8 cellular contexts compared by ENCODE assay signal in the genomic region with DNA sequence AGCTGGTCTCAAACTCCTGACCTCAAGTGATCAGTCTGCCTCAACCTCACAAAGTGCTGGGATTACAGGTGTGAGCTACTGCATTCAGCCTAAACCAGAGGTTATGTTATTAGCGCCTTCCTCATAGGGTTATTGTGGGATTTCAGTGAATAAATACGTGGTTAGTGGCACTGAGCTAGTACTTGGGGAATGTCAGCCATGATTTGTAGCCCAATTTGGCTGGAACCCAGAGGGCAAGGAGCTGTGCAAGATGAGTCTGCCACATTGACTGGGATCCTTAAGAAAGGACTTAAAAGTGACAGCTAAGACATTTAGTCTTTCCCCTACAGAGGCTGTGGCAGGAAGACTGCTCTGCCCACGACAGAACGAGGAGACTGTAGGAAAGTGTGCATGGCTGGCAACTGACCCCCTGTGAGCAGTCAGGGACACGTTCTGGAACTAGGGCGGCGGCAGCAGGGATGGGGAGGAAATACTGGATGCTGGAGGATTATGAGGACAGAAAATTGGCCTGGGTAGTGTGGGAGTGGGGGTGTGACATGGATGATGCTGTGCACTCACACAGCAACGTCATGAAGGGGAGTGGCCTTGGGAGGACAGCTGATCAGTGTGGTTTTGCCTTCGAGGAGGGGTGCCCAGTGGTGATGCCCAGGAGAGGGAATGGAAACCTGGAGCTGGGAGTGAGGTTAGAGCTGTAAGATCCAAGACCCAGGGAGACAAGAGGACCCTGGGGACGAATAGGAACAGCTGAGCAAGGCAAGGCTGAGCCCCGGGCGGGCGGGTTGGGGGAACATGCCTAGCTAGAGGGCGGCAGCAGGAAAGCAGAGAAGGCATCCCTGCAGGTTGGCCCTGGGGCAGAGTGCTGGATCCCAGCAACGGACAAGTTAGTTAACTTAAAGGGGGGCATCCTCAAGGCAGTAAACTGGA. TPM values are rescaled to one million over a fixed set of nuclear protein-coding genes. Genes with fewer than 3 reads are reported as not detected.
A peak's percentile ranks its signal among the peaks of the same experiment; 100 is the strongest.
DNase-seq lines count a peak whose midpoint lies in the region; ATAC-seq, FAIRE-seq and TF ChIP-seq lines count a peak whose summit lies in the region.

No MANE protein-coding gene starts in this region.

- H3K27me3 ChIP-seq in bronchial epithelial cell (ENCODE audit: control insufficient read depth, insufficient read depth, low read length): no peaks in the 10 kb centered on the region
- H3K27me3 ChIP-seq in iPS-20b (ENCODE audit: insufficient read depth, low read length): no peaks in the 10 kb centered on the region

- POLR2A ChIA-PET in GM10248 (lab: Yijun Ruan, JAX): interaction anchor here (1.1 to 2.1 kb wide), 2 partner anchors 13 to 20 kb away, joined by 5 read pairs; a partner anchor contains a TSS

- H3K9ac ChIP-seq in iPS-20b (ENCODE audit: low read depth, low read length): no peak overlapping the region

- FAIRE-seq in bronchial epithelial cell (lab: Jason Lieb, UNC): no peak

- CTCF ChIA-PET in GM10248 (lab: Yijun Ruan, JAX): interaction anchor here (0.8 to 2.2 kb wide), 11 partner anchors 13 to 139 kb away, joined by 3 to 19 read pairs (median 4); a partner anchor contains a TSS

- H3K9me3 ChIP-seq in iPS-20b (ENCODE audit: insufficient read depth, low read depth, low read length): peaks cover 14% of the 10 kb centered on the region

- peak; percentile 77 for DNase-seq in GM10248 (ENCODE audit: extremely low spot score)
- DNase-seq in NCI-H187 (lab: John Stamatoyannopoulos, UW): peak; percentile 30 to 59
- DNase-seq in T1000 (lab: John Stamatoyannopoulos, UW): peak; percentile 77
- DNase-seq in bronchial epithelial cell (ENCODE audit: low read depth): peak; percentile 64
- DNase-seq in skeletal muscle cell (ENCODE audit: low read depth): no peak
- no peak for DNase-seq in GF-D8 (lab: John Stamatoyannopoulos, UW)

- H3K4me1 ChIP-seq in iPS-20b (ENCODE audit: insufficient read depth, low read length): no peaks in the 10 kb centered on the region

- no peak for ATAC-seq in HG03280 (IDR thresholded peaks at IDR 0.05; ENCODE audit: unreplicated experiment)

- TF ChIP-seq CTCF in GM10248 (IDR thresholded peaks at IDR 0.05; ENCODE audit: control extremely low read depth, extremely low read depth, low read depth, missing control alignments) (no peak), bronchial epithelial cell (IDR thresholded peaks at IDR 0.05; ENCODE audit: insufficient read depth, low read length, severe bottlenecking) (no peak)

- no peak overlapping the region for H3K27ac ChIP-seq in iPS-20b (ENCODE audit: low read length)

- H3K36me3 ChIP-seq in bronchial epithelial cell (ENCODE audit: control insufficient read depth, insufficient read depth, low read length) (no peaks in the 10 kb centered on the region), iPS-20b (ENCODE audit: insufficient read depth, low read depth, low read length) (no peaks in the 10 kb centered on the region)

- H3K4me3 ChIP-seq in bronchial epithelial cell (ENCODE audit: low read depth, low read length) (no peak overlapping the region), iPS-20b (ENCODE audit: low read length) (peak overlapping the region; percentile 85; the same call in 1 of the 2 replicates), skeletal muscle cell (ENCODE audit: low read depth, low read length) (peak overlapping the region; percentile 89)

RNA-seq across cellular contexts. Expression of a gene that starts 14.5 kb away (rescaled TPM):
- total RNA-seq in bronchial epithelial cell: 239 and 277 TPM in 2 replicates

RNA-seq across cellular contexts. Expression of a gene that starts 14.8 kb away (rescaled TPM):
- 5.0 and 7.8 TPM in 2 replicates for total RNA-seq in bronchial epithelial cell

RNA-seq across cellular contexts. Expression of a gene that starts 19.8 kb away (rescaled TPM):
- total RNA-seq in bronchial epithelial cell: 23.8 and 41.6 TPM in 2 replicates

RNA-seq across cellular contexts. Expression of a gene that starts 44.8 kb away (rescaled TPM):
- 4.7 and 6.1 TPM in 2 replicates for total RNA-seq in bronchial epithelial cell

RNA-seq across cellular contexts. Expression of a gene that starts 55.5 kb away (rescaled TPM):
- 15.0 and 18.1 TPM in 2 replicates for total RNA-seq in bronchial epithelial cell

Comparison
In these comparisons a context has a peak if more than half of its experiments do, and no peak if none do; other contexts are left out.
1. DNase-seq: peak in GM10248 (single experiment), NCI-H187 (2 of 2), T1000 (single experiment) and bronchial epithelial cell (single experiment); none in skeletal muscle cell (single experiment) and GF-D8 (single experiment).